8 cellular contexts compared by ENCODE assay signal in the genomic region with DNA sequence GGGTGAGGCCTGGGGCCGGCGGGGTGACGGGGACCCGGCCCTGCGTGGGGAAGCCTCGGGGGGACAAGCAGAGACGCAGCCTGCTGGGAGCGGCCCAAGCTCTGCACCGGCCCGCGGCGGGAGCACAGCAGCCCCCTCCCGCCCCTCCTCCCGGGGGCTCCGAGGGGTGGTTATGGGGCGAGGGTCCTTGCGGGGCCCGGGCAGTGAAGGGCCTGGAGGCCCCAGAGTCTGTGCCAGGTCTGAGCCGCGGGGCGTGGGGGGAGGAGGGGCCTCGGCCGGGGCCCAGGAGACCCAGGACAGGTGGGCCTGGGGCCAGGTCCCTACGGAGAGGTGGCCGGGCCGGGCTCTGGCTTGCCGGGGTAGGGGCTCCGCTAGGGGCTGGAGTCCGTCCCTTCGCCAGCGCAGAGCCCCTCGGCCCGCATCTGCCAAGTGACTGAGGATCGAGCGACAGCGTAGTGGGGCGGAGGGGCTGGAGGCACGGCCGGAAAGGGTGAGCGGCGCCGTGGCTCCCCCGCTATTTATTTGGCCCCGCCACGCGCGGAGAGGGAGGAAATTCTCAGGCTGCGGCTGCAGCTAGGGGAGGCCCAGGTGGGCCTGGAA. TPM values are rescaled to one million over a fixed set of nuclear protein-coding genes. Genes with fewer than 3 reads are reported as not detected.
A peak's percentile ranks its signal among the peaks of the same experiment; 100 is the strongest.
DNase-seq lines count a peak whose midpoint lies in the region; ATAC-seq and TF ChIP-seq lines count a peak whose summit lies in the region.

No MANE protein-coding gene starts in this region.

- DNase-seq in GM06990 (ENCODE audit: extremely low read depth, insufficient read length) (no peak), fibroblast of the aortic adventitia (ENCODE audit: low read depth) (no peak), sciatic nerve (ENCODE audit: low spot score) (no peak), cortex of kidney (lab: John Stamatoyannopoulos, UW) (no peak), midbrain (lab: John Stamatoyannopoulos, UW) (no peak)

- ATAC-seq in SK-N-SH treated with all-trans-retinoic acid at 6 μM for 48 hours, result peak; percentile 24
- peak; percentile 11 for ATAC-seq in sciatic nerve
- no peak for ATAC-seq in HG02840 (IDR thresholded peaks at IDR 0.05; ENCODE audit: low FRiP score, unreplicated experiment)
- ATAC-seq in HG03571 (IDR thresholded peaks at IDR 0.05; ENCODE audit: unreplicated experiment), result no peak

- intact Hi-C loops in sciatic nerve (cut with DNase I), result no loop called here

- H3K4me3 ChIP-seq in GM06990 (replicated peaks; ENCODE audit: low read depth, low read length), result peak overlapping the region; percentile 31
- peak overlapping the region; percentile 69 for H3K4me3 ChIP-seq in fibroblast of the aortic adventitia (ENCODE audit: low read depth, low read length)

- peaks cover 2% of the 10 kb centered on the region for H3K27me3 ChIP-seq in GM06990 (replicated peaks; ENCODE audit: control insufficient read depth, insufficient read depth, low read length)

- TF ChIP-seq CTCF in GM06990 (IDR thresholded peaks at IDR 0.05; ENCODE audit: insufficient read depth, low read length, poor library complexity, severe bottlenecking), result no peak
- no peak for TF ChIP-seq CTCF in fibroblast of the aortic adventitia (IDR thresholded peaks at IDR 0.05; ENCODE audit: insufficient read depth, low read length)

- H3K36me3 ChIP-seq in GM06990 (ENCODE audit: control insufficient read depth, insufficient read depth, low read length), result no peaks in the 10 kb centered on the region

TF ChIP-seq in SK-N-SH treated with all-trans-retinoic acid at 6 μM for 48 hours, 23 proteins besides CTCF, POLR2A, EP300 and RAD21:
- no peak for TF ChIP-seq ZFP30 (CRISPR knock-in tag; IDR thresholded peaks at IDR 0.05)
- TF ChIP-seq GLIS3 (CRISPR knock-in tag; IDR thresholded peaks at IDR 0.05), result no peak
- TF ChIP-seq ZFP3 (CRISPR knock-in tag; IDR thresholded peaks at IDR 0.05), result no peak
- TF ChIP-seq OSR1 (CRISPR knock-in tag; IDR thresholded peaks at IDR 0.05), result no peak
- no peak for TF ChIP-seq TOX (CRISPR knock-in tag; IDR thresholded peaks at IDR 0.05; ENCODE audit: borderline replicate concordance)
- TF ChIP-seq, protein P1, sequence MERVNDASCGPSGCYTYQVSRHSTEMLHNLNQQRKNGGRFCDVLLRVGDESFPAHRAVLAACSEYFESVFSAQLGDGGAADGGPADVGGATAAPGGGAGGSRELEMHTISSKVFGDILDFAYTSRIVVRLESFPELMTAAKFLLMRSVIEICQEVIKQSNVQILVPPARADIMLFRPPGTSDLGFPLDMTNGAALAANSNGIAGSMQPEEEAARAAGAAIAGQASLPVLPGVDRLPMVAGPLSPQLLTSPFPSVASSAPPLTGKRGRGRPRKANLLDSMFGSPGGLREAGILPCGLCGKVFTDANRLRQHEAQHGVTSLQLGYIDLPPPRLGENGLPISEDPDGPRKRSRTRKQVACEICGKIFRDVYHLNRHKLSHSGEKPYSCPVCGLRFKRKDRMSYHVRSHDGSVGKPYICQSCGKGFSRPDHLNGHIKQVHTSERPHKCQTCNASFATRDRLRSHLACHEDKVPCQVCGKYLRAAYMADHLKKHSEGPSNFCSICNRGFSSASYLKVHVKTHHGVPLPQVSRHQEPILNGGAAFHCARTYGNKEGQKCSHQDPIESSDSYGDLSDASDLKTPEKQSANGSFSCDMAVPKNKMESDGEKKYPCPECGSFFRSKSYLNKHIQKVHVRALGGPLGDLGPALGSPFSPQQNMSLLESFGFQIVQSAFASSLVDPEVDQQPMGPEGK (CRISPR knock-in tag; IDR thresholded peaks at IDR 0.05; ENCODE audit: borderline replicate concordance), result no peak
- TF ChIP-seq, protein P2, sequence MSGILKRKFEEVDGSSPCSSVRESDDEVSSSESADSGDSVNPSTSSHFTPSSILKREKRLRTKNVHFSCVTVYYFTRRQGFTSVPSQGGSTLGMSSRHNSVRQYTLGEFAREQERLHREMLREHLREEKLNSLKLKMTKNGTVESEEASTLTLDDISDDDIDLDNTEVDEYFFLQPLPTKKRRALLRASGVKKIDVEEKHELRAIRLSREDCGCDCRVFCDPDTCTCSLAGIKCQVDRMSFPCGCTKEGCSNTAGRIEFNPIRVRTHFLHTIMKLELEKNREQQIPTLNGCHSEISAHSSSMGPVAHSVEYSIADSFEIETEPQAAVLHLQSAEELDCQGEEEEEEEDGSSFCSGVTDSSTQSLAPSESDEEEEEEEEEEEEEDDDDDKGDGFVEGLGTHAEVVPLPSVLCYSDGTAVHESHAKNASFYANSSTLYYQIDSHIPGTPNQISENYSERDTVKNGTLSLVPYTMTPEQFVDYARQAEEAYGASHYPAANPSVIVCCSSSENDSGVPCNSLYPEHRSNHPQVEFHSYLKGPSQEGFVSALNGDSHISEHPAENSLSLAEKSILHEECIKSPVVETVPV (CRISPR knock-in tag; IDR thresholded peaks at IDR 0.05), result no peak
- no peak for TF ChIP-seq ESRRG (CRISPR knock-in tag; IDR thresholded peaks at IDR 0.05)
- TF ChIP-seq, protein P3, sequence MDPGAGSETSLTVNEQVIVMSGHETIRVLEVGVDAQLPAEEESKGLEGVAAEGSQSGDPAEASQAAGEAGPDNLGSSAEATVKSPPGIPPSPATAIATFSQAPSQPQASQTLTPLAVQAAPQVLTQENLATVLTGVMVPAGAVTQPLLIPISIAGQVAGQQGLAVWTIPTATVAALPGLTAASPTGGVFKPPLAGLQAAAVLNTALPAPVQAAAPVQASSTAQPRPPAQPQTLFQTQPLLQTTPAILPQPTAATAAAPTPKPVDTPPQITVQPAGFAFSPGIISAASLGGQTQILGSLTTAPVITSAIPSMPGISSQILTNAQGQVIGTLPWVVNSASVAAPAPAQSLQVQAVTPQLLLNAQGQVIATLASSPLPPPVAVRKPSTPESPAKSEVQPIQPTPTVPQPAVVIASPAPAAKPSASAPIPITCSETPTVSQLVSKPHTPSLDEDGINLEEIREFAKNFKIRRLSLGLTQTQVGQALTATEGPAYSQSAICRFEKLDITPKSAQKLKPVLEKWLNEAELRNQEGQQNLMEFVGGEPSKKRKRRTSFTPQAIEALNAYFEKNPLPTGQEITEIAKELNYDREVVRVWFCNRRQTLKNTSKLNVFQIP (CRISPR knock-in tag; IDR thresholded peaks at IDR 0.05; ENCODE audit: borderline replicate concordance, low read depth), result no peak
- TF ChIP-seq ISL1 (CRISPR knock-in tag; IDR thresholded peaks at IDR 0.05), result no peak
- TF ChIP-seq, protein P4, sequence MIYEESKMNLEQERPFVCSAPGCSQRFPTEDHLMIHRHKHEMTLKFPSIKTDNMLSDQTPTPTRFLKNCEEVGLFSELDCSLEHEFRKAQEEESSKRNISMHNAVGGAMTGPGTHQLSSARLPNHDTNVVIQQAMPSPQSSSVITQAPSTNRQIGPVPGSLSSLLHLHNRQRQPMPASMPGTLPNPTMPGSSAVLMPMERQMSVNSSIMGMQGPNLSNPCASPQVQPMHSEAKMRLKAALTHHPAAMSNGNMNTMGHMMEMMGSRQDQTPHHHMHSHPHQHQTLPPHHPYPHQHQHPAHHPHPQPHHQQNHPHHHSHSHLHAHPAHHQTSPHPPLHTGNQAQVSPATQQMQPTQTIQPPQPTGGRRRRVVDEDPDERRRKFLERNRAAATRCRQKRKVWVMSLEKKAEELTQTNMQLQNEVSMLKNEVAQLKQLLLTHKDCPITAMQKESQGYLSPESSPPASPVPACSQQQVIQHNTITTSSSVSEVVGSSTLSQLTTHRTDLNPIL (CRISPR knock-in tag; IDR thresholded peaks at IDR 0.05; ENCODE audit: low read depth), result no peak
- TF ChIP-seq RARB (CRISPR knock-in tag; IDR thresholded peaks at IDR 0.05), result no peak
- no peak for TF ChIP-seq PPARA (CRISPR knock-in tag; IDR thresholded peaks at IDR 0.05; ENCODE audit: borderline replicate concordance)
- no peak for TF ChIP-seq ZNF70 (CRISPR knock-in tag; IDR thresholded peaks at IDR 0.05)

RNA-seq across cellular contexts. Expression of a gene that starts 0.5 kb away (rescaled TPM):
- total RNA-seq in fibroblast of the aortic adventitia (ENCODE audit: low replicate concordance), result 4.0 and 6.7 TPM in 2 replicates
- total RNA-seq in sciatic nerve, result 8.7 TPM

RNA-seq across cellular contexts. Expression of a gene that starts 35.8 kb away (rescaled TPM):
- total RNA-seq in fibroblast of the aortic adventitia (ENCODE audit: low replicate concordance) (8.7 and 12.6 TPM in 2 replicates), sciatic nerve (14.1 TPM)

RNA-seq across cellular contexts. Expression of a gene that starts 40.2 kb away (rescaled TPM):
- total RNA-seq in fibroblast of the aortic adventitia (ENCODE audit: low replicate concordance) (9.4 and 28.4 TPM in 2 replicates), sciatic nerve (112 TPM)

RNA-seq across cellular contexts. Expression of a gene that starts 52.3 kb away (rescaled TPM):
- total RNA-seq in fibroblast of the aortic adventitia (ENCODE audit: low replicate concordance), result 32.9 and 54.3 TPM in 2 replicates
- total RNA-seq in sciatic nerve, result 172 TPM

Comparison
In these comparisons a context has a peak if more than half of its experiments do, and no peak if none do; other contexts are left out.
1. ATAC-seq: peak in SK-N-SH treated with all-trans-retinoic acid at 6 μM for 48 hours (single experiment) and sciatic nerve (single experiment); none in HG02840 (single experiment) and HG03571 (single experiment).